Comparison of ENCODE assay signal across 20 cellular contexts in the genomic region with DNA sequence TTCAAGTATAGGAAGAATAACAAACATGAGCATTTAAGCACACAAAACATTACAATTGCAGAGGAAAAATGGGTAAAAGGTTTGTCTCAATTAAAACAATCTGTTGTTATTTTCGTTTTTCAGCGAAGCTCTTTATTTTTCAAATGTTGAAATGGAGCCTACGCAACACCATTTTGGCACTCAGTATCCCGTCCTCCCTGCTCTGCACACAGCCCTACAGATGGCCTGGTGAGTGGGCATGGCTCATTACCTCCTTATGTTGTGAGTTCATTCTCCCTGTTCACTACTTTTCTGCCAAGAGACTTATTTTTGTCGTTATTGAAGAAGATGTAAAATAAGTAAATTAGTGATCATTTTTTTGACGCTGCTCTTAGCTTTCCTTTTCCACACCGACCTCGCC.
"Had no signal": no experiment of that assay in that cellular context is flagged by ENCODE, and none has a peak within 500 bp of the region (broad histone marks: within the 10 kb centered on the region; RNA-seq: fewer than 3 reads in every experiment).

No MANE protein-coding gene starts in this region.

- H3K27me3 ChIP-seq: hepatocyte, tibial artery had no signal

- H3K4me3 ChIP-seq: hepatocyte, left ventricle myocardium inferior, tibial artery had no signal

- H3K4me1 ChIP-seq: left ventricle myocardium inferior, tibial artery had no signal

- H3K36me3 ChIP-seq: left ventricle myocardium inferior had no signal

- DNase-seq: activated CD4-positive, alpha-beta T cell treated with anti-CD3 and anti-CD28 coated beads for 36 hours; activated CD4-positive, alpha-beta T cell treated with anti-CD3 and anti-CD28 coated beads, Interleukin-2, amount 50 U/mL, for 4 hours; activated CD8-positive, alpha-beta memory T cell treated with anti-CD3 and anti-CD28 coated beads, Interleukin-2, amount 50 U/mL, for 48 hours; activated naive CD4-positive, alpha-beta T cell treated with Interleukin-2 at 50 U/mL for 16 hours; activated naive CD8-positive, alpha-beta T cell treated with anti-CD3 and anti-CD28 coated beads for 36 hours; activated T-cell treated with anti-CD3 and anti-CD28 coated beads, Interleukin-2, amount 50 U/mL, for 4 hours; cerebellar nuclear complex; cortex of kidney; endodermal cell; glutamatergic neuron; immature natural killer cell; kidney glomerular epithelial cell; left ventricle myocardium inferior; natural killer cell; small intestine; stimulated activated CD4-positive, alpha-beta T cell treated with anti-CD3 and anti-CD28 coated beads, Interleukin-2, amount 100 ng/mL, for 24 hours; stimulated activated naive CD8-positive, alpha-beta T cell treated with anti-CD3 and anti-CD28 coated beads, Interleukin-15, amount 100 ng/mL, for 72 hours; T1000; tibial artery had no signal
